ENCODE assay signal across 26 cellular contexts in genomic region chr10:5897504-5897903, GRCh38. TPM values are rescaled to one million over a fixed set of nuclear protein-coding genes. Genes with fewer than 3 reads are reported as not detected.
DNase-seq lines count a peak whose midpoint lies in the region; ATAC-seq and TF ChIP-seq lines count a peak whose summit lies in the region.
"Had no signal": no experiment of that assay in that cellular context is flagged by ENCODE, and none has a peak within 500 bp of the region (broad histone marks: within the 10 kb centered on the region; RNA-seq: fewer than 3 reads in every experiment).

No MANE protein-coding gene starts in this region.

- intact Hi-C loops in right cardiac atrium (cut with DNase I): no loop called here

- H3K36me3 Mint-ChIP-seq in T-helper 1 cell treated with Interleukin-12 subunit alpha and Interleukin-12 subunit beta and Interleukin-4 antibody, amounts not matched to agents 30 μg/mL and 1 μg/mL, for 36 hours (ENCODE audit: low read depth): peaks cover 45% of the 10 kb centered on the region

- ATAC-seq in right cardiac atrium: no peak
- ATAC-seq: PC-3 had no signal

- POLR2A ChIA-PET in GM10248 (lab: Yijun Ruan, JAX): no interaction called here

- H3K9me3 ChIP-seq in right atrium auricular region (peaks cover 0 to 5% of the 10 kb centered on the region in 2 donors), right cardiac atrium (ENCODE audit: control insufficient read depth, low read length) (no peaks in the 10 kb centered on the region)

- no peaks in the 10 kb centered on the region for H3K27me3 Mint-ChIP-seq in T-helper 1 cell treated with Interleukin-12 subunit alpha and Interleukin-12 subunit beta and Interleukin-4 antibody, amounts not matched to agents 30 μg/mL and 1 μg/mL, for 36 hours (ENCODE audit: low read depth)
- H3K27me3 Mint-ChIP-seq: IgD-negative memory B cell had no signal

- H3K27me3 ChIP-seq in right atrium auricular region (no peaks in the 10 kb centered on the region), right cardiac atrium (ENCODE audit: control insufficient read depth, insufficient read depth) (no peaks in the 10 kb centered on the region)

- no peak overlapping the region for H3K4me3 Mint-ChIP-seq in T-helper 1 cell treated with Interleukin-12 subunit alpha and Interleukin-12 subunit beta and Interleukin-4 antibody, amounts not matched to agents 30 μg/mL and 1 μg/mL, for 36 hours
- H3K4me3 Mint-ChIP-seq: H9, HFFc6, IgD-negative memory B cell had no signal

- CTCF ChIA-PET in GM10248 (lab: Yijun Ruan, JAX): interaction anchor here (1.2 kb wide), 1 partner anchor 23 kb away, joined by 3 read pairs; no protein-coding TSS in a partner anchor

- H3K4me1 Mint-ChIP-seq in T-helper 1 cell treated with Interleukin-12 subunit alpha and Interleukin-12 subunit beta and Interleukin-4 antibody, amounts not matched to agents 30 μg/mL and 1 μg/mL, for 36 hours (ENCODE audit: low read depth): peaks cover 30% of the 10 kb centered on the region

- peak overlapping the region; percentile 41 to 64 for H3K27ac ChIP-seq in right atrium auricular region
- no peak overlapping the region for H3K27ac ChIP-seq in right cardiac atrium (ENCODE audit: low read length)
- H3K27ac ChIP-seq: 22Rv1, SK-N-MC had no signal

- H3K4me3 ChIP-seq in right atrium auricular region: no peak overlapping the region
- no peak overlapping the region for H3K4me3 ChIP-seq in right cardiac atrium (ENCODE audit: low read length)
- H3K4me3 ChIP-seq: SK-N-MC had no signal

- peak overlapping the region; percentile 44 for H3K27ac Mint-ChIP-seq in T-helper 1 cell treated with Interleukin-12 subunit alpha and Interleukin-12 subunit beta and Interleukin-4 antibody, amounts not matched to agents 30 μg/mL and 1 μg/mL, for 36 hours
- H3K27ac Mint-ChIP-seq: H9, HFFc6 had no signal

- H3K4me1 ChIP-seq in right atrium auricular region (peaks cover 0 to 61% of the 10 kb centered on the region in 2 donors), right cardiac atrium (ENCODE audit: control insufficient read depth, insufficient read depth, low read length) (peaks cover 5% of the 10 kb centered on the region)

- no peak for TF ChIP-seq POLR2A in erythroblast (IDR thresholded peaks at IDR 0.05; ENCODE audit: low read length)

- H3K36me3 ChIP-seq in right atrium auricular region: peaks cover 5% of the 10 kb centered on the region

- H3K9me3 Mint-ChIP-seq in T-helper 1 cell treated with Interleukin-12 subunit alpha and Interleukin-12 subunit beta and Interleukin-4 antibody, amounts not matched to agents 30 μg/mL and 1 μg/mL, for 36 hours: peaks cover 13% of the 10 kb centered on the region
- H3K9me3 Mint-ChIP-seq: H9, IgD-negative memory B cell had no signal

- no peak for TF ChIP-seq CTCF in right atrium auricular region (IDR thresholded peaks at IDR 0.05)
- no peak for TF ChIP-seq CTCF in GM10248 (IDR thresholded peaks at IDR 0.05; ENCODE audit: control extremely low read depth, extremely low read depth, low read depth, missing control alignments)

- WGBS in right cardiac atrium: 77% methylated on average over 8 of the region's 8 CpGs

- DNase-seq in T-helper 1 cell: no peak
- no peak for DNase-seq in right atrium auricular region (ENCODE audit: low spot score)
- no peak for DNase-seq in right cardiac atrium
- DNase-seq in erythroblast (lab: John Stamatoyannopoulos, UW): peak; percentile 14 to 28
- DNase-seq in H4 (ENCODE audit: low spot score): no peak
- no peak for DNase-seq in AG08396 (ENCODE audit: low spot score)
- DNase-seq in GM10248 (ENCODE audit: extremely low spot score): no peak
- DNase-seq: ACHN, C1 segment of cervical spinal cord, DMS53, EL, GF-D8, H9, HFFc6, Karpas-422, NCI-H1694, NCI-H2081, NCI-H2171, NCI-H345, NCI-H526, PC-3, SHP77 treated with DMSO at 0.1 percent for 48 hours had no signal

RNA-seq across cellular contexts. Expression of gene FBH1, which starts 7.5 kb away (rescaled TPM):
- total RNA-seq in right atrium auricular region: 10 to 100 TPM; 68.7 to 93.4 TPM
- total RNA-seq in right cardiac atrium: 10 to 100 TPM; 75.6 to 82.1 (median 77.4) TPM
- polyA plus RNA-seq in right cardiac atrium: 49.3 TPM
- total RNA-seq in H4 (2014; rRNA removed; shearing (Covaris generic)): 35.9 and 41.1 TPM in 2 replicates

RNA-seq across cellular contexts. Expression of gene ANKRD16, which starts 7.8 kb away (rescaled TPM):
- total RNA-seq in right atrium auricular region: 1 to 10 TPM; 1.9 to 3.5 TPM
- total RNA-seq in right cardiac atrium: 1 to 10 TPM; 3.6 to 4.3 (median 4.0) TPM
- polyA plus RNA-seq in right cardiac atrium: 2.6 TPM
- total RNA-seq in H4 (2014; rRNA removed; shearing (Covaris generic)): 3.0 and 3.2 TPM in 2 replicates

Comparison
In these comparisons a context has a peak if more than half of its experiments do, and no peak if none do; other contexts are left out.
1. DNase-seq: peak in erythroblast (2 of 2); none in T-helper 1 cell (0 of 5), right atrium auricular region (single experiment), right cardiac atrium (0 of 3), H4 (single experiment), AG08396 (single experiment) and GM10248 (single experiment).